In the genomic region with DNA sequence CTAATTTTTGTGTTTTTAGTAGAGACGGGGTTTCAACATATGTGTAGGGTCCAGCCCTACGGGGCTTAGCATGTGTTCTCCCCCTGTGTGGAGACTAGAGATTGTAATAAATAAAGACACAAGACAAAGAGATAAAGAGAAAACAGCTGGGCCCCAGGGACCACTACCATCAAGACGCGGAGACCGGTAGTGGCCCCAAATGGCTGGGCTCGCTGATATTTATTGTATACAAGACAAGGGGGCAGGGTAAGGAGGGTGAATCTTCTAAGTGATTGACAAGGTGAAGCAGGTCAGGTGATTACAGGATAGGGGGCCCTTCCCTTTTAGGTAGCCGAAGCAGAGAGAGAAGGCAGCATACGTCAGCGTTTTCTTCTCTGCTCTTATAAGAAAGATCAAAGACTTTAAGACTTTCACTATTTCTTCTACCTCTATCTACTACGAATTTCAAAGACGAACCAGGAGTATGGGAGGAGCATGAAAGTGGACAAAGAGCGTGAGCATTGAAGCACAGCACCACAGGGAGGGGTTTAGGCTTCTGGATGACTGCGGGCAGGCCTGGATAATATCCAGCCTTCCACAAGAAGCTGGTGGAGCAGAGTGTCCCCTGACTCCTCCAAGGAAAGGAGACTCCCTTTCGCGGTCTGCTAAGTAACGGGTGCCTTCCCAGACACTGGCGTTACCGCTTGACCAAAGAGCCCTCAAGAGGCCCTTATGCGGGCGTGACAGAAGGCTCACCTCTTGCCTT, we compare ENCODE assay signal across 8 cellular contexts. TPM values are rescaled to one million over a fixed set of nuclear protein-coding genes. Genes with fewer than 3 reads are reported as not detected.
DNase-seq lines count a peak whose midpoint lies in the region; TF ChIP-seq lines count a peak whose summit lies in the region.
"Not testable (repeated sequence)": the region's sequence is repeated elsewhere in the genome, so short reads cannot be mapped to it uniquely, and the experiment has no call there.

No MANE protein-coding gene starts in this region.

- peak overlapping the region; percentile 75 for H3K4me3 Mint-ChIP-seq in activated CD4-positive, alpha-beta T cell treated with anti-CD3 and anti-CD28 coated beads, Interleukin-2, amount 10 ng/mL, durations not matched to agents 24 days and 14 days
- peak overlapping the region; percentile 62 for H3K4me3 Mint-ChIP-seq in activated naive CD4-positive, alpha-beta T cell treated with anti-CD3 and anti-CD28 coated beads, Interleukin-2, amount 10 ng/mL, durations not matched to agents 7 days and 5 days
- H3K4me3 Mint-ChIP-seq in neural crest cell, result peak overlapping the region; percentile 47

- H3K4me2 ChIP-seq in BLaER1, result peak overlapping the region; percentile 95

- intact Hi-C loops in activated CD4-positive, alpha-beta T cell treated with anti-CD3 and anti-CD28 coated beads, Interleukin-2, amount 10 ng/mL, durations not matched to agents 24 days and 14 days (cut with micrococcal nuclease); dorsolateral prefrontal cortex (cut with DNase I); testis (cut with DNase I; ENCODE audit: low total_unique reads): not testable (repeated sequence)

- H3K27me3 Mint-ChIP-seq in activated CD4-positive, alpha-beta T cell treated with anti-CD3 and anti-CD28 coated beads, Interleukin-2, amount 10 ng/mL, durations not matched to agents 24 days and 14 days; activated naive CD4-positive, alpha-beta T cell treated with anti-CD3 and anti-CD28 coated beads, Interleukin-2, amount 10 ng/mL, durations not matched to agents 7 days and 5 days; neural crest cell (ENCODE audit: low read depth): not testable (repeated sequence)

- CTCF ChIA-PET in activated naive CD4-positive, alpha-beta T cell treated with anti-CD3 and anti-CD28 coated beads, Interleukin-2, amount 10 ng/mL, durations not matched to agents 7 days and 5 days (lab: Charles Lee), result interaction anchor here (0.7 kb wide), 1 partner anchor 50 kb away, joined by 3 read pairs; no protein-coding TSS in a partner anchor

- H3K27ac ChIP-seq in BLaER1 (0 out of 2 replicates have a peak overlapping the region, but pooled peaks have one; percentile 18), HUES48 (ENCODE audit: low read depth, low read length) (peak overlapping the region; percentile 40), dorsolateral prefrontal cortex (peak overlapping the region in 48 of 59 donors; percentile 16 to 94 (median 80)), testis (peak overlapping the region; percentile 24 to 25)

- H3K4me1 ChIP-seq in BLaER1 (peaks cover 60% of the 10 kb centered on the region), testis (peaks cover 39% of the 10 kb centered on the region)
- not testable (repeated sequence) for H3K4me1 ChIP-seq in HUES48 (ENCODE audit: control insufficient read depth, insufficient read depth, low read length)

- 42 to 55% methylated on average over 20 of the region's 20 CpGs for WGBS in testis, 2 donors

- not testable (repeated sequence) for H3K27me3 ChIP-seq in BLaER1; HUES48 (ENCODE audit: control insufficient read depth, insufficient read depth, low read length); dorsolateral prefrontal cortex; testis

- peaks cover 41% of the 10 kb centered on the region for H3K4me1 Mint-ChIP-seq in activated CD4-positive, alpha-beta T cell treated with anti-CD3 and anti-CD28 coated beads, Interleukin-2, amount 10 ng/mL, durations not matched to agents 24 days and 14 days
- peaks cover 47% of the 10 kb centered on the region for H3K4me1 Mint-ChIP-seq in activated naive CD4-positive, alpha-beta T cell treated with anti-CD3 and anti-CD28 coated beads, Interleukin-2, amount 10 ng/mL, durations not matched to agents 7 days and 5 days
- peaks cover 25% of the 10 kb centered on the region for H3K4me1 Mint-ChIP-seq in neural crest cell

- peak; percentile 69 for DNase-seq in activated CD4-positive, alpha-beta T cell treated with anti-CD3 and anti-CD28 coated beads, Interleukin-2, amount 10 ng/mL, durations not matched to agents 24 days and 14 days
- peak; percentile 45 for DNase-seq in activated naive CD4-positive, alpha-beta T cell treated with anti-CD3 and anti-CD28 coated beads, Interleukin-2, amount 10 ng/mL, durations not matched to agents 7 days and 5 days
- peak in 2 of 10 donors; percentile 32 for DNase-seq in dorsolateral prefrontal cortex
- DNase-seq in left kidney (ENCODE audit: low read depth, low spot score), result peak; percentile 64
- DNase-seq in neural crest cell (ENCODE audit: low read depth, low spot score); testis: not testable (repeated sequence)

- not testable (repeated sequence) for H3K9ac ChIP-seq in BLaER1; HUES48 (ENCODE audit: low read depth, low read length)

- not testable (repeated sequence) for H3K36me3 ChIP-seq in BLaER1; HUES48 (ENCODE audit: control insufficient read depth, insufficient read depth, low read length); testis (ENCODE audit: low read depth, missing control alignments)

- H3K27ac Mint-ChIP-seq in activated CD4-positive, alpha-beta T cell treated with anti-CD3 and anti-CD28 coated beads, Interleukin-2, amount 10 ng/mL, durations not matched to agents 24 days and 14 days, result peak overlapping the region; percentile 57
- peak overlapping the region; percentile 42 for H3K27ac Mint-ChIP-seq in activated naive CD4-positive, alpha-beta T cell treated with anti-CD3 and anti-CD28 coated beads, Interleukin-2, amount 10 ng/mL, durations not matched to agents 7 days and 5 days
- H3K27ac Mint-ChIP-seq in neural crest cell (ENCODE audit: unreplicated experiment), result not testable (repeated sequence)

- H3K9me3 Mint-ChIP-seq in activated CD4-positive, alpha-beta T cell treated with anti-CD3 and anti-CD28 coated beads, Interleukin-2, amount 10 ng/mL, durations not matched to agents 24 days and 14 days; activated naive CD4-positive, alpha-beta T cell treated with anti-CD3 and anti-CD28 coated beads, Interleukin-2, amount 10 ng/mL, durations not matched to agents 7 days and 5 days; neural crest cell: not testable (repeated sequence)

- H3K36me3 Mint-ChIP-seq in activated CD4-positive, alpha-beta T cell treated with anti-CD3 and anti-CD28 coated beads, Interleukin-2, amount 10 ng/mL, durations not matched to agents 24 days and 14 days (ENCODE audit: low read depth); activated naive CD4-positive, alpha-beta T cell treated with anti-CD3 and anti-CD28 coated beads, Interleukin-2, amount 10 ng/mL, durations not matched to agents 7 days and 5 days; neural crest cell (ENCODE audit: low read depth): not testable (repeated sequence)

- TF ChIP-seq POLR2A in testis (IDR thresholded peaks at IDR 0.05), result not testable (repeated sequence)

- TF ChIP-seq CTCF in dorsolateral prefrontal cortex (IDR thresholded peaks at IDR 0.05 in 54 of 56, conservative IDR thresholded peaks at IDR 0.05 in 2 of 56; ENCODE audit: low read depth in 1 of 56, partially characterized antibody in 56 of 56); neural crest cell (conservative IDR thresholded peaks at IDR 0.05); testis (IDR thresholded peaks at IDR 0.05): not testable (repeated sequence)

- H4K20me1 ChIP-seq in BLaER1, result peaks cover 18% of the 10 kb centered on the region

- not testable (repeated sequence) for H3K9me3 ChIP-seq in BLaER1; HUES48 (ENCODE audit: control insufficient read depth, insufficient read depth, low read length); testis

- not testable (repeated sequence) for H3K4me3 ChIP-seq in BLaER1; HUES48 (ENCODE audit: low read depth, low read length); dorsolateral prefrontal cortex; testis

RNA-seq across cellular contexts. Expression of gene SCYL1, which starts 2.9 kb away (rescaled TPM):
- total RNA-seq in activated CD4-positive, alpha-beta T cell treated with anti-CD3 and anti-CD28 coated beads, Interleukin-2, amount 10 ng/mL, durations not matched to agents 24 days and 14 days, result 94.2 and 95.8 TPM in 2 replicates
- 100 to 1,000 TPM in 34 of 120 experiments, 10 to 100 TPM in 86; 71.5 to 120 (median 93.9) TPM for total RNA-seq in dorsolateral prefrontal cortex
- 66.0 and 68.8 TPM in 2 replicates for total RNA-seq in neural crest cell
- total RNA-seq in testis, result 100 to 1,000 TPM; 131 to 160 TPM
- 127 TPM for polyA plus RNA-seq in testis (ENCODE audit: insufficient read depth, low read depth, low replicate concordance)

RNA-seq across cellular contexts. Expression of gene MALAT1, which starts 23.1 kb away (rescaled TPM):
- 5,198 and 5,435 TPM in 2 replicates for total RNA-seq in activated CD4-positive, alpha-beta T cell treated with anti-CD3 and anti-CD28 coated beads, Interleukin-2, amount 10 ng/mL, durations not matched to agents 24 days and 14 days
- over 10,000 TPM in 119 of 120 experiments, 1,000 to 10,000 TPM in 1; 7,808 to 28,438 (median 16,246) TPM for total RNA-seq in dorsolateral prefrontal cortex
- total RNA-seq in neural crest cell, result 4,794 and 5,409 TPM in 2 replicates
- total RNA-seq in testis, result 1,000 to 10,000 TPM; 8,109 to 9,314 TPM
- 26.7 TPM for polyA plus RNA-seq in testis (ENCODE audit: insufficient read depth, low read depth, low replicate concordance)

RNA-seq across cellular contexts. Expression of gene LTBP3, which starts 36.2 kb away (rescaled TPM):
- total RNA-seq in activated CD4-positive, alpha-beta T cell treated with anti-CD3 and anti-CD28 coated beads, Interleukin-2, amount 10 ng/mL, durations not matched to agents 24 days and 14 days, result 94.9 and 96.9 TPM in 2 replicates
- total RNA-seq in dorsolateral prefrontal cortex, result 100 to 1,000 TPM in 117 of 120 experiments, 10 to 100 TPM in 3; 97.2 to 228 (median 145) TPM
- 21.0 and 22.5 TPM in 2 replicates for total RNA-seq in neural crest cell
- total RNA-seq in testis, result 100 to 1,000 TPM; 112 to 126 TPM
- 58.1 TPM for polyA plus RNA-seq in testis (ENCODE audit: insufficient read depth, low read depth, low replicate concordance)

RNA-seq across cellular contexts. Expression of gene ZNRD2, which starts 48.3 kb away (rescaled TPM):
- total RNA-seq in activated CD4-positive, alpha-beta T cell treated with anti-CD3 and anti-CD28 coated beads, Interleukin-2, amount 10 ng/mL, durations not matched to agents 24 days and 14 days, result 83.3 and 83.4 TPM in 2 replicates
- total RNA-seq in dorsolateral prefrontal cortex (10 to 100 TPM; 22.6 to 74.8 (median 38.1) TPM), neural crest cell (32.2 and 33.2 TPM in 2 replicates), testis (10 to 100 TPM; 67.7 to 79.6 TPM)
- polyA plus RNA-seq in testis (ENCODE audit: insufficient read depth, low read depth, low replicate concordance), result 77.6 TPM

RNA-seq across cellular contexts. Expression of gene FAM89B, which starts 50.4 kb away (rescaled TPM):
- total RNA-seq in activated CD4-positive, alpha-beta T cell treated with anti-CD3 and anti-CD28 coated beads, Interleukin-2, amount 10 ng/mL, durations not matched to agents 24 days and 14 days, result 39.1 and 42.4 TPM in 2 replicates
- total RNA-seq in dorsolateral prefrontal cortex (100 to 1,000 TPM in 1 of 120 experiments, 10 to 100 TPM in 119; 35.7 to 101 (median 59.6) TPM), neural crest cell (82.4 and 86.3 TPM in 2 replicates), testis (10 to 100 TPM; 59.9 to 63.2 TPM)
- 25.8 TPM for polyA plus RNA-seq in testis (ENCODE audit: insufficient read depth, low read depth, low replicate concordance)

Comparison
In these comparisons a context has a peak if more than half of its experiments do, and no peak if none do; other contexts are left out.
1. H3K27ac ChIP-seq: peak in every context shown above with its lines; median percentile 80 in dorsolateral prefrontal cortex; 40 in HUES48; 24 in testis; 18 in BLaER1.